Comparison of ENCODE assay signal across 17 cellular contexts in genomic region chr20:38127920-38128528, GRCh38. TPM values are rescaled to one million over a fixed set of nuclear protein-coding genes. Genes with fewer than 3 reads are reported as not detected.
DNase-seq lines count a peak whose midpoint lies in the region; TF ChIP-seq lines count a peak whose summit lies in the region.
"Had no signal": no experiment of that assay in that cellular context is flagged by ENCODE, and none has a peak within 500 bp of the region (broad histone marks: within the 10 kb centered on the region; RNA-seq: fewer than 3 reads in every experiment).

No MANE protein-coding gene starts in this region.

- H4K12ac ChIP-seq in trophoblast cell (ENCODE audit: low read depth, low read length), result no peak overlapping the region

- peak overlapping the region; percentile 34 for H2BK12ac ChIP-seq in trophoblast cell (ENCODE audit: low read length)

- H3K36me3 ChIP-seq in SK-N-SH (replicated peaks in 1 of 2; ENCODE audit: control insufficient read depth in 1 of 2, insufficient read depth in 2 of 2, low read length in 1 of 2) (peaks cover 10 to 30% of the 10 kb centered on the region in 2 experiments), hepatocyte (replicated peaks; ENCODE audit: insufficient read depth, low read depth) (no peaks in the 10 kb centered on the region), trophoblast cell (ENCODE audit: control insufficient read depth in 1 of 2, insufficient read depth in 2 of 2, low read length in 2 of 2) (peaks cover 35 to 38% of the 10 kb centered on the region in 2 experiments)

- CTCF ChIA-PET in AG04450 (lab: Charles Lee), result interaction anchor here (0.8 to 1.5 kb wide), 2 partner anchors 71 to 94 kb away, joined by 3 to 4 read pairs; no protein-coding TSS in a partner anchor
- CTCF ChIA-PET in SK-N-SH (lab: Yijun Ruan, JAX), result interaction anchor here (1.2 to 2.3 kb wide), 4 partner anchors 9 to 70 kb away, joined by 3 to 9 read pairs (median 8); no protein-coding TSS in a partner anchor

- POLR2A ChIA-PET in AG04450 (lab: Yijun Ruan, JAX) (interaction anchor here (0.8 to 1.3 kb wide), 2 partner anchors 13 to 55 kb away, joined by 4 read pairs; no protein-coding TSS in a partner anchor), SK-N-SH (lab: Yijun Ruan, JAX) (no interaction called here)

- DNase-seq in AG04450 (ENCODE audit: low read depth, low spot score), result no peak
- DNase-seq in SK-N-SH, result no peak
- no peak for DNase-seq in hepatocyte (ENCODE audit: low spot score)
- no peak for DNase-seq in trophoblast cell
- no peak for DNase-seq in NCI-H128 (lab: John Stamatoyannopoulos, UW; ENCODE audit: unreplicated experiment)
- DNase-seq in stimulated activated CD4-positive, alpha-beta T cell treated with anti-CD3 and anti-CD28 coated beads, Interleukin-4, amount 100 ng/mL, for 24 hours, result no peak
- no peak for DNase-seq in A172 (ENCODE audit: low spot score)
- no peak for DNase-seq in NCI-H510A treated with DMSO at 0.1 percent for 48 hours (lab: John Stamatoyannopoulos, UW)
- DNase-seq: activated CD4-positive, alpha-beta T cell treated with anti-CD3 and anti-CD28 coated beads, Interleukin-2, amount 50 U/mL, for 48 hours; activated T-cell treated with anti-CD3 and anti-CD28 coated beads, Interleukin-2, amount 50 U/mL, for 72 hours; COR-L47; NCI-H187; NCI-H526; stimulated activated CD8-positive, alpha-beta memory T cell treated with anti-CD3 and anti-CD28 coated beads, Interleukin-4, amount 100 ng/mL, for 48 hours had no signal

- no peak for TF ChIP-seq RAD21 in SK-N-SH (IDR thresholded peaks at IDR 0.05; ENCODE audit: low read length)

- no peak overlapping the region for H2BK5ac ChIP-seq in trophoblast cell (ENCODE audit: low read depth, low read length, poor library complexity)

- H3K14ac ChIP-seq in trophoblast cell (ENCODE audit: low read length), result no peak overlapping the region

- H3K9ac ChIP-seq in SK-N-SH (peak overlapping the region; percentile 47; the same call in 1 of the 2 replicates), trophoblast cell (ENCODE audit: low read length) (no peak overlapping the region)

- H3K79me2 ChIP-seq in SK-N-SH (ENCODE audit: insufficient read depth), result no peaks in the 10 kb centered on the region
- H3K79me2 ChIP-seq in hepatocyte, result no peaks in the 10 kb centered on the region
- no peaks in the 10 kb centered on the region for H3K79me2 ChIP-seq in trophoblast cell (ENCODE audit: control insufficient read depth, insufficient read depth, low read length, poor library complexity)

- peaks cover 34% of the 10 kb centered on the region for H3K79me1 ChIP-seq in trophoblast cell (ENCODE audit: low read length)

- H3K9me2 ChIP-seq in SK-N-SH (no peaks in the 10 kb centered on the region), hepatocyte (replicated peaks; ENCODE audit: insufficient read depth) (no peaks in the 10 kb centered on the region)

- H4K20me1 ChIP-seq in SK-N-SH (ENCODE audit: insufficient read depth) (no peaks in the 10 kb centered on the region), hepatocyte (ENCODE audit: insufficient read depth, poor library complexity, severe bottlenecking) (no peaks in the 10 kb centered on the region)

- H3K4ac ChIP-seq in trophoblast cell (ENCODE audit: low read depth, low read length), result no peak overlapping the region

- H3K27me3 ChIP-seq in AG04450 (ENCODE audit: control insufficient read depth, insufficient read depth, low read length), result no peaks in the 10 kb centered on the region
- H3K27me3 ChIP-seq in SK-N-SH (ENCODE audit: insufficient read depth), result no peaks in the 10 kb centered on the region
- H3K27me3 ChIP-seq in hepatocyte, result no peaks in the 10 kb centered on the region
- no peaks in the 10 kb centered on the region for H3K27me3 ChIP-seq in trophoblast cell (ENCODE audit: insufficient read depth, low read length)
- H3K27me3 ChIP-seq: upper lobe of left lung had no signal

- H3K4me2 ChIP-seq in SK-N-SH (peak overlapping the region; percentile 30; the same call in 1 of the 2 replicates), hepatocyte (no peak overlapping the region), trophoblast cell (ENCODE audit: low read length) (no peak overlapping the region)

- H3K23ac ChIP-seq in trophoblast cell (ENCODE audit: low read length), result no peak overlapping the region

- 87% methylated on average over 9 of the region's 9 CpGs for WGBS in SK-N-SH (ENCODE audit: low lambda C conversion rate)
- 86% methylated on average over 9 of the region's 9 CpGs for WGBS in hepatocyte (ENCODE audit: low lambda C conversion rate, missing lambda C conversion rate)
- no CpG with 5 or more reads among the region's 9 CpGs for WGBS in trophoblast cell (ENCODE audit: extremely low coverage, insufficient coverage, insufficient read length)

- no peak overlapping the region for H2AK5ac ChIP-seq in trophoblast cell (ENCODE audit: low read length)

- H3K9me3 ChIP-seq in AG04450 (ENCODE audit: control insufficient read depth, insufficient read depth, low read length), result no peaks in the 10 kb centered on the region; the same call in 1 of the 2 replicates
- H3K9me3 ChIP-seq in SK-N-SH, result no peaks in the 10 kb centered on the region
- no peaks in the 10 kb centered on the region for H3K9me3 ChIP-seq in hepatocyte (ENCODE audit: low read depth)
- H3K9me3 ChIP-seq in trophoblast cell (ENCODE audit: insufficient read depth, low read depth, low read length), result no peaks in the 10 kb centered on the region
- H3K9me3 ChIP-seq: upper lobe of left lung had no signal

- peak overlapping the region; percentile 17 for H4K8ac ChIP-seq in trophoblast cell (ENCODE audit: low read depth, low read length)

- H3K4me3 ChIP-seq in AG04450 (ENCODE audit: low read depth, low read length) (no peak overlapping the region), SK-N-SH (ENCODE audit: low read depth in 2 of 2, low read length in 1 of 2) (no peak overlapping the region), hepatocyte (no peak overlapping the region), trophoblast cell (ENCODE audit: low read depth, low read length) (no peak overlapping the region)
- H3K4me3 ChIP-seq: upper lobe of left lung had no signal

- H3K27ac ChIP-seq in AG04450 (ENCODE audit: low read depth, low read length) (peak overlapping the region; percentile 48), SK-N-SH (ENCODE audit: low read depth in 2 of 2, low read length in 1 of 2) (peak overlapping the region; percentile 82 to 86), hepatocyte (peak overlapping the region; percentile 64), trophoblast cell (ENCODE audit: low read depth, low read length) (peak overlapping the region; percentile 26)

- TF ChIP-seq CTCF in AG04450 (IDR thresholded peaks at IDR 0.05; ENCODE audit: low read depth, low read length) (no peak), SK-N-SH (IDR thresholded peaks at IDR 0.05) (no peak), hepatocyte (IDR thresholded peaks at IDR 0.05; ENCODE audit: poor library complexity) (no peak)

- H2BK120ac ChIP-seq in trophoblast cell (ENCODE audit: insufficient read depth, low read length, poor library complexity), result peak overlapping the region; percentile 40

- H2AFZ ChIP-seq in SK-N-SH (ENCODE audit: low read depth), result no peak overlapping the region
- H2AFZ ChIP-seq in hepatocyte, result no peak overlapping the region
- H2AFZ ChIP-seq in trophoblast cell (ENCODE audit: insufficient read depth, low read length, poor library complexity), result no peak overlapping the region

- H4K91ac ChIP-seq in trophoblast cell (ENCODE audit: low read depth, low read length), result peak overlapping the region; percentile 12

- peaks cover 65% of the 10 kb centered on the region for H3F3A ChIP-seq in SK-N-SH (replicated peaks; ENCODE audit: insufficient read depth)

- H3K4me1 ChIP-seq in SK-N-SH (ENCODE audit: control insufficient read depth in 1 of 2, insufficient read depth in 2 of 2, low read depth in 1 of 2, low read length in 1 of 2) (peaks cover 24 to 46% of the 10 kb centered on the region in 2 experiments; a peak in 3 of 4 replicates), hepatocyte (ENCODE audit: insufficient read depth) (peaks cover 24% of the 10 kb centered on the region), trophoblast cell (ENCODE audit: control insufficient read depth in 1 of 2, insufficient read depth in 2 of 2, low read length in 2 of 2) (peaks cover 33 to 36% of the 10 kb centered on the region in 2 experiments)

- H3K18ac ChIP-seq in trophoblast cell (ENCODE audit: low read length), result no peak overlapping the region

- no peak for TF ChIP-seq EP300 in SK-N-SH (IDR thresholded peaks at IDR 0.05; ENCODE audit: borderline replicate concordance in 1 of 2, low read depth in 1 of 2, low read length in 1 of 2)

TF ChIP-seq in SK-N-SH, 30 proteins besides CTCF, POLR2A, EP300 and RAD21 (continues in another document):
- TF ChIP-seq TAF1 (IDR thresholded peaks at IDR 0.05; ENCODE audit: borderline replicate concordance, low read depth, low read length), result no peak
- no peak for TF ChIP-seq FOXM1 (IDR thresholded peaks at IDR 0.05; ENCODE audit: low read depth)
- TF ChIP-seq, protein P1, sequence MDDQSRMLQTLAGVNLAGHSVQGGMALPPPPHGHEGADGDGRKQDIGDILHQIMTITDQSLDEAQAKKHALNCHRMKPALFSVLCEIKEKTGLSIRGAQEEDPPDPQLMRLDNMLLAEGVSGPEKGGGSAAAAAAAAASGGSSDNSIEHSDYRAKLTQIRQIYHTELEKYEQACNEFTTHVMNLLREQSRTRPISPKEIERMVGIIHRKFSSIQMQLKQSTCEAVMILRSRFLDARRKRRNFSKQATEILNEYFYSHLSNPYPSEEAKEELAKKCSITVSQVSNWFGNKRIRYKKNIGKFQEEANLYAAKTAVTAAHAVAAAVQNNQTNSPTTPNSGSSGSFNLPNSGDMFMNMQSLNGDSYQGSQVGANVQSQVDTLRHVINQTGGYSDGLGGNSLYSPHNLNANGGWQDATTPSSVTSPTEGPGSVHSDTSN (IDR thresholded peaks at IDR 0.05), result no peak
- TF ChIP-seq TCF12 (IDR thresholded peaks at IDR 0.05), result no peak

RNA-seq across cellular contexts. Expression of gene TGM2, which starts 37.0 kb away (rescaled TPM):
- polyA plus RNA-seq in AG04450 (2011; rRNA removed) (326 and 398 TPM in 2 replicates), SK-N-SH (2012; rRNA removed) (548 and 676 TPM in 2 replicates), hepatocyte (85.8 and 88.5 TPM in 2 replicates)
- 277 and 363 TPM in 2 replicates for polyA minus RNA-seq in AG04450 (2011; rRNA and poly(A)+ RNA removed)
- 278 and 460 TPM in 2 replicates for polyA plus RNA-seq in SK-N-SH (2012; cell fraction: cytosol; rRNA removed)
- polyA plus RNA-seq in SK-N-SH (2012; cell fraction: nucleus; rRNA removed), result 675 and 717 TPM in 2 replicates
- total RNA-seq in hepatocyte, result 120 and 133 TPM in 2 replicates
- polyA plus RNA-seq in trophoblast cell (2013), result 330 and 332 TPM in 2 replicates
- total RNA-seq in A172 (2014; rRNA removed; shearing (Covaris generic)), result 13.9 and 27.0 TPM in 2 replicates
- total RNA-seq: naive thymus-derived CD8-positive, alpha-beta T cell; OCI-LY7 had no signal
- polyA plus RNA-seq: naive thymus-derived CD8-positive, alpha-beta T cell had no signal

Comparison
In these comparisons a context has a peak if more than half of its experiments do, and no peak if none do; other contexts are left out.
1. H3K27ac ChIP-seq: peak in every context shown above with its lines; median percentile 84 in SK-N-SH; 64 in hepatocyte; 48 in AG04450; 26 in trophoblast cell.